1 cellular context compared by ENCODE assay signal in genomic region chr5:132866342-132867045, GRCh38.
TF ChIP-seq lines count a peak whose summit lies in the region.

GDF9 (minus strand) TSS chr5:132866469; CDS start chr5:132864533, 1,936 bp downstream.
UQCRQ (plus strand) TSS chr5:132866642; CDS start chr5:132866882, 240 bp downstream.

TF ChIP-seq in HepG2, 621 proteins besides CTCF, POLR2A, EP300 and RAD21 (continued from another document and continues in another):
- TF ChIP-seq CEBPZ (IDR thresholded peaks at IDR 0.05; ENCODE audit: low read length), result no peak
- no peak for TF ChIP-seq ADNP (CRISPR knock-in tag; IDR thresholded peaks at IDR 0.05)
- TF ChIP-seq TARDBP (CRISPR knock-in tag; IDR thresholded peaks at IDR 0.05), result peak; percentile 97
- 0 out of 2 replicates have a peak, but pooled peaks have one; percentile 8 for TF ChIP-seq ZNF260 (CRISPR knock-in tag; IDR thresholded peaks at IDR 0.05; ENCODE audit: borderline replicate concordance, low read depth)
- 0 out of 2 replicates have a peak, but pooled peaks have one; percentile 9 for TF ChIP-seq THAP7 (CRISPR knock-in tag; IDR thresholded peaks at IDR 0.05)
- no peak for TF ChIP-seq MYNN (CRISPR knock-in tag; IDR thresholded peaks at IDR 0.05; ENCODE audit: low read depth)
- TF ChIP-seq STAT5B (CRISPR knock-in tag; IDR thresholded peaks at IDR 0.05), result no peak
- TF ChIP-seq ZNF512B (CRISPR knock-in tag; IDR thresholded peaks at IDR 0.05; ENCODE audit: borderline replicate concordance), result no peak
- no peak for TF ChIP-seq GATA4 (IDR thresholded peaks at IDR 0.05; ENCODE audit: borderline replicate concordance, low read depth)
- TF ChIP-seq ZNF749 (CRISPR knock-in tag; IDR thresholded peaks at IDR 0.05; ENCODE audit: borderline replicate concordance), result peak; percentile 79; the same call in 1 of the 2 replicates
- TF ChIP-seq ZNF256 (CRISPR knock-in tag; conservative IDR thresholded peaks at IDR 0.05), result no peak; the same call in 1 of the 2 replicates
- no peak for TF ChIP-seq BCLAF1 (IDR thresholded peaks at IDR 0.05)
- peak; percentile 38; the same call in 1 of the 2 replicates for TF ChIP-seq FOXC1 (CRISPR knock-in tag; IDR thresholded peaks at IDR 0.05; ENCODE audit: borderline replicate concordance)
- TF ChIP-seq ZNF761 (CRISPR knock-in tag; conservative IDR thresholded peaks at IDR 0.05), result 0 out of 2 replicates have a peak, but pooled peaks have one; percentile 57
- no peak; the same call in 1 of the 2 replicates for TF ChIP-seq ZSCAN29 (CRISPR knock-in tag; conservative IDR thresholded peaks at IDR 0.05)
- TF ChIP-seq CENPT (CRISPR knock-in tag; IDR thresholded peaks at IDR 0.05; ENCODE audit: low read depth), result no peak
- peak; percentile 93 for TF ChIP-seq PPARG (CRISPR knock-in tag; conservative IDR thresholded peaks at IDR 0.05)
- peak; percentile 95 for TF ChIP-seq HNF1B (CRISPR knock-in tag; IDR thresholded peaks at IDR 0.05)
- peak; percentile 91; the same call in 1 of the 2 replicates for TF ChIP-seq MEF2D (CRISPR knock-in tag; IDR thresholded peaks at IDR 0.05)
- TF ChIP-seq KMT2A (CRISPR knock-in tag; IDR thresholded peaks at IDR 0.05), result peak; percentile 92
- TF ChIP-seq ZSCAN22 (CRISPR knock-in tag; IDR thresholded peaks at IDR 0.05), result no peak
- peak; percentile 59 for TF ChIP-seq TBL1XR1 (IDR thresholded peaks at IDR 0.05; ENCODE audit: borderline replicate concordance, low read length, partially characterized antibody)
- TF ChIP-seq GATAD2A (CRISPR knock-in tag; IDR thresholded peaks at IDR 0.05), result peak; percentile 63
- TF ChIP-seq ZNF564 (CRISPR knock-in tag; IDR thresholded peaks at IDR 0.05), result peak; percentile 41; the same call in 1 of the 2 replicates
- TF ChIP-seq HNRNPK (IDR thresholded peaks at IDR 0.05; ENCODE audit: low read depth, low read length, poor library complexity, severe bottlenecking), result no peak
- peak; percentile 66; the same call in 1 of the 2 replicates for TF ChIP-seq ZNF292 (CRISPR knock-in tag; IDR thresholded peaks at IDR 0.05; ENCODE audit: borderline replicate concordance, low read depth)
- TF ChIP-seq ETV6 (CRISPR knock-in tag; conservative IDR thresholded peaks at IDR 0.05), result 0 out of 2 replicates have a peak, but pooled peaks have one; percentile 23
- TF ChIP-seq PAWR (CRISPR knock-in tag; IDR thresholded peaks at IDR 0.05; ENCODE audit: borderline replicate concordance), result 0 out of 2 replicates have a peak, but pooled peaks have one; percentile 21
- TF ChIP-seq NCOA2 (CRISPR knock-in tag; IDR thresholded peaks at IDR 0.05), result peak; percentile 47
- 0 out of 2 replicates have a peak, but pooled peaks have one; percentile 43 for TF ChIP-seq ZNF275 (CRISPR knock-in tag; IDR thresholded peaks at IDR 0.05; ENCODE audit: borderline replicate concordance)
- no peak for TF ChIP-seq TBP (CRISPR knock-in tag; IDR thresholded peaks at IDR 0.05)
- TF ChIP-seq HMGXB3 (CRISPR knock-in tag; IDR thresholded peaks at IDR 0.05; ENCODE audit: borderline replicate concordance), result peak; percentile 76; the same call in 1 of the 2 replicates
- TF ChIP-seq ZBTB43 (CRISPR knock-in tag; conservative IDR thresholded peaks at IDR 0.05), result no peak
- TF ChIP-seq ZNF331 (CRISPR knock-in tag; IDR thresholded peaks at IDR 0.05), result peak; percentile 65
- no peak for TF ChIP-seq EED (CRISPR knock-in tag; IDR thresholded peaks at IDR 0.05)
- no peak for TF ChIP-seq ZNF343 (CRISPR knock-in tag; IDR thresholded peaks at IDR 0.05)
- peak; percentile 89 for TF ChIP-seq KAT8 (CRISPR knock-in tag; IDR thresholded peaks at IDR 0.05)
- TF ChIP-seq ZSCAN31 (CRISPR knock-in tag; IDR thresholded peaks at IDR 0.05; ENCODE audit: low read depth), result peak; percentile 83
- no peak for TF ChIP-seq ZNF839 (CRISPR knock-in tag; IDR thresholded peaks at IDR 0.05; ENCODE audit: borderline replicate concordance)
- TF ChIP-seq ZNF543 (CRISPR knock-in tag; IDR thresholded peaks at IDR 0.05), result peak; percentile 77
